ENCODE assay signal across 1 cellular context in the genomic region with DNA sequence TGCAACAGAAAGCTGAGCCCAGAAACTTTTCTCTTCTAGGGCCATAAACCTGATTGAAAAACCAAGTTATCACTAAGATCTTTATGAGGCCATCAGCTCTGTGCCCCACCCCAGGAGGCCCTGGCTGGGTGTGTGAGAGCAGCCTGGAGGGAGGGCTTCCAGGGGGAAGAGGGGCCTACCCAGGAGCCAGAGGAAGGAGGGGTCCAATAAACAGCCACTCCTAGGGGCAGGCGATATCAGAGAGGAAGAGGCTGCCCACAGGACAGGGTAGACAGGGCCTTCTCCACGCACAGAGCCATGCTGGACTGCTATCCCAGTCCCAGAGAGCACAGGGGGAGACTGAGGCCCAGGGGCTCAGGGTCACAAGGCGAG.
TF ChIP-seq lines count a peak whose summit lies in the region.

No MANE protein-coding gene starts in this region.

TF ChIP-seq in HEK293, 187 proteins besides CTCF, POLR2A, EP300 and RAD21 (continued from another document):
- TF ChIP-seq, protein P1, sequence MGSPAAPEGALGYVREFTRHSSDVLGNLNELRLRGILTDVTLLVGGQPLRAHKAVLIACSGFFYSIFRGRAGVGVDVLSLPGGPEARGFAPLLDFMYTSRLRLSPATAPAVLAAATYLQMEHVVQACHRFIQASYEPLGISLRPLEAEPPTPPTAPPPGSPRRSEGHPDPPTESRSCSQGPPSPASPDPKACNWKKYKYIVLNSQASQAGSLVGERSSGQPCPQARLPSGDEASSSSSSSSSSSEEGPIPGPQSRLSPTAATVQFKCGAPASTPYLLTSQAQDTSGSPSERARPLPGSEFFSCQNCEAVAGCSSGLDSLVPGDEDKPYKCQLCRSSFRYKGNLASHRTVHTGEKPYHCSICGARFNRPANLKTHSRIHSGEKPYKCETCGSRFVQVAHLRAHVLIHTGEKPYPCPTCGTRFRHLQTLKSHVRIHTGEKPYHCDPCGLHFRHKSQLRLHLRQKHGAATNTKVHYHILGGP (tag by site-specific recombination; IDR thresholded peaks at IDR 0.05): no peak
- TF ChIP-seq ZNF555 (tag by site-specific recombination; conservative IDR thresholded peaks at IDR 0.05): no peak
- TF ChIP-seq ZNF366 (tag by site-specific recombination; conservative IDR thresholded peaks at IDR 0.05): no peak
- no peak for TF ChIP-seq ZNF114 (tag by site-specific recombination; IDR thresholded peaks at IDR 0.05)
- TF ChIP-seq ZNF747 (tag by site-specific recombination; IDR thresholded peaks at IDR 0.05): no peak
- no peak for TF ChIP-seq HOXA7 (CRISPR knock-in tag; IDR thresholded peaks at IDR 0.05; ENCODE audit: borderline replicate concordance)
- TF ChIP-seq OSR2 (tag by site-specific recombination; IDR thresholded peaks at IDR 0.05): peak; percentile 16; the same call in 1 of the 2 replicates
- no peak for TF ChIP-seq SP2 (tag by site-specific recombination; IDR thresholded peaks at IDR 0.05)
- TF ChIP-seq ZSCAN23 (tag by site-specific recombination; IDR thresholded peaks at IDR 0.05): no peak
- no peak for TF ChIP-seq ZNF558 (tag by site-specific recombination; IDR thresholded peaks at IDR 0.05)
- TF ChIP-seq GFI1B (tag by site-specific recombination; IDR thresholded peaks at IDR 0.05): no peak
- TF ChIP-seq, protein P2, sequence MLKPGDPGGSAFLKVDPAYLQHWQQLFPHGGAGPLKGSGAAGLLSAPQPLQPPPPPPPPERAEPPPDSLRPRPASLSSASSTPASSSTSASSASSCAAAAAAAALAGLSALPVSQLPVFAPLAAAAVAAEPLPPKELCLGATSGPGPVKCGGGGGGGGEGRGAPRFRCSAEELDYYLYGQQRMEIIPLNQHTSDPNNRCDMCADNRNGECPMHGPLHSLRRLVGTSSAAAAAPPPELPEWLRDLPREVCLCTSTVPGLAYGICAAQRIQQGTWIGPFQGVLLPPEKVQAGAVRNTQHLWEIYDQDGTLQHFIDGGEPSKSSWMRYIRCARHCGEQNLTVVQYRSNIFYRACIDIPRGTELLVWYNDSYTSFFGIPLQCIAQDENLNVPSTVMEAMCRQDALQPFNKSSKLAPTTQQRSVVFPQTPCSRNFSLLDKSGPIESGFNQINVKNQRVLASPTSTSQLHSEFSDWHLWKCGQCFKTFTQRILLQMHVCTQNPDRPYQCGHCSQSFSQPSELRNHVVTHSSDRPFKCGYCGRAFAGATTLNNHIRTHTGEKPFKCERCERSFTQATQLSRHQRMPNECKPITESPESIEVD (tag by site-specific recombination; IDR thresholded peaks at IDR 0.05): no peak
- no peak for TF ChIP-seq PRDM1 (tag by site-specific recombination; IDR thresholded peaks at IDR 0.05)
- no peak for TF ChIP-seq BCL11A (tag by site-specific recombination; IDR thresholded peaks at IDR 0.05; ENCODE audit: low read depth)
- TF ChIP-seq KLF7 (tag by site-specific recombination; IDR thresholded peaks at IDR 0.05; ENCODE audit: borderline replicate concordance): no peak
- 0 out of 2 replicates have a peak, but pooled peaks have one; percentile 10 for TF ChIP-seq ZBTB8A (tag by site-specific recombination; IDR thresholded peaks at IDR 0.05)
- no peak for TF ChIP-seq ZNF596 (tag by site-specific recombination; IDR thresholded peaks at IDR 0.05)
- no peak for TF ChIP-seq ZNF292 (tag by site-specific recombination; IDR thresholded peaks at IDR 0.05; ENCODE audit: borderline replicate concordance, low read depth)
- no peak for TF ChIP-seq SALL2 (tag by site-specific recombination; IDR thresholded peaks at IDR 0.05; ENCODE audit: borderline replicate concordance)
- TF ChIP-seq, protein P3, sequence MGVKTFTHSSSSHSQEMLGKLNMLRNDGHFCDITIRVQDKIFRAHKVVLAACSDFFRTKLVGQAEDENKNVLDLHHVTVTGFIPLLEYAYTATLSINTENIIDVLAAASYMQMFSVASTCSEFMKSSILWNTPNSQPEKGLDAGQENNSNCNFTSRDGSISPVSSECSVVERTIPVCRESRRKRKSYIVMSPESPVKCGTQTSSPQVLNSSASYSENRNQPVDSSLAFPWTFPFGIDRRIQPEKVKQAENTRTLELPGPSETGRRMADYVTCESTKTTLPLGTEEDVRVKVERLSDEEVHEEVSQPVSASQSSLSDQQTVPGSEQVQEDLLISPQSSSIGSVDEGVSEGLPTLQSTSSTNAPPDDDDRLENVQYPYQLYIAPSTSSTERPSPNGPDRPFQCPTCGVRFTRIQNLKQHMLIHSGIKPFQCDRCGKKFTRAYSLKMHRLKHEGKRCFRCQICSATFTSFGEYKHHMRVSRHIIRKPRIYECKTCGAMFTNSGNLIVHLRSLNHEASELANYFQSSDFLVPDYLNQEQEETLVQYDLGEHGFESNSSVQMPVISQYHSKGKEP (tag by site-specific recombination; IDR thresholded peaks at IDR 0.05): no peak
- TF ChIP-seq ZNF843 (tag by site-specific recombination; IDR thresholded peaks at IDR 0.05): no peak
- TF ChIP-seq GLIS1 (tag by site-specific recombination; IDR thresholded peaks at IDR 0.05): peak; percentile 84
- TF ChIP-seq REPIN1 (tag by site-specific recombination; IDR thresholded peaks at IDR 0.05; ENCODE audit: low read depth): no peak
- no peak for TF ChIP-seq ZNF707 (tag by site-specific recombination; IDR thresholded peaks at IDR 0.05)
- TF ChIP-seq ZNF529 (tag by site-specific recombination; IDR thresholded peaks at IDR 0.05; ENCODE audit: insufficient replicate concordance): no peak
- TF ChIP-seq KLF1 (tag by site-specific recombination; IDR thresholded peaks at IDR 0.05): peak; percentile 85
- TF ChIP-seq ZNF274 (IDR thresholded peaks at IDR 0.05; ENCODE audit: low read length): no peak
- no peak for TF ChIP-seq ZNF274 (tag by site-specific recombination; IDR thresholded peaks at IDR 0.05; ENCODE audit: borderline replicate concordance)
- no peak for TF ChIP-seq ZNF473 (tag by site-specific recombination; IDR thresholded peaks at IDR 0.05)
- no peak for TF ChIP-seq ZFP41 (tag by site-specific recombination; IDR thresholded peaks at IDR 0.05; ENCODE audit: borderline replicate concordance)
- peak; percentile 79 for TF ChIP-seq TRIM28 (IDR thresholded peaks at IDR 0.05; ENCODE audit: borderline replicate concordance, low read length)
- TF ChIP-seq, protein P4, sequence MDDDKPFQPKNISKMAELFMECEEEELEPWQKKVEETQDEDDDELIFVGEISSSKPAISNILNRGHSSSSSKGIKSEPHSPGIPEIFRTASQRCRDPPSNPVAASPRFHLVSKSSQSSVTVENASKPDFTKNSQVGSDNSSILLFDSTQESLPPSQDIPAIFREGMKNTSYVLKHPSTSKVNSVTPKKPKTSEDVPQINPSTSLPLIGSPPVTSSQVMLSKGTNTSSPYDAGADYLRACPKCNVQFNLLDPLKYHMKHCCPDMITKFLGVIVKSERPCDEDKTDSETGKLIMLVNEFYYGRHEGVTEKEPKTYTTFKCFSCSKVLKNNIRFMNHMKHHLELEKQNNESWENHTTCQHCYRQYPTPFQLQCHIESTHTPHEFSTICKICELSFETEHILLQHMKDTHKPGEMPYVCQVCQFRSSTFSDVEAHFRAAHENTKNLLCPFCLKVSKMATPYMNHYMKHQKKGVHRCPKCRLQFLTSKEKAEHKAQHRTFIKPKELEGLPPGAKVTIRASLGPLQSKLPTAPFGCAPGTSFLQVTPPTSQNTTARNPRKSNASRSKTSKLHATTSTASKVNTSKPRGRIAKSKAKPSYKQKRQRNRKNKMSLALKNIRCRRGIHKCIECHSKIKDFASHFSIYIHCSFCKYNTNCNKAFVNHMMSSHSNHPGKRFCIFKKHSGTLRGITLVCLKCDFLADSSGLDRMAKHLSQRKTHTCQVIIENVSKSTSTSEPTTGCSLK (tag by site-specific recombination; IDR thresholded peaks at IDR 0.05): no peak
- no peak for TF ChIP-seq OVOL3 (tag by site-specific recombination; IDR thresholded peaks at IDR 0.05)
- TF ChIP-seq, protein P5, sequence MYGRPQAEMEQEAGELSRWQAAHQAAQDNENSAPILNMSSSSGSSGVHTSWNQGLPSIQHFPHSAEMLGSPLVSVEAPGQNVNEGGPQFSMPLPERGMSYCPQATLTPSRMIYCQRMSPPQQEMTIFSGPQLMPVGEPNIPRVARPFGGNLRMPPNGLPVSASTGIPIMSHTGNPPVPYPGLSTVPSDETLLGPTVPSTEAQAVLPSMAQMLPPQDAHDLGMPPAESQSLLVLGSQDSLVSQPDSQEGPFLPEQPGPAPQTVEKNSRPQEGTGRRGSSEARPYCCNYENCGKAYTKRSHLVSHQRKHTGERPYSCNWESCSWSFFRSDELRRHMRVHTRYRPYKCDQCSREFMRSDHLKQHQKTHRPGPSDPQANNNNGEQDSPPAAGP (tag by site-specific recombination; IDR thresholded peaks at IDR 0.05): peak; percentile 38; the same call in 1 of the 2 replicates
- TF ChIP-seq ZIC2 (tag by site-specific recombination; IDR thresholded peaks at IDR 0.05): peak; percentile 89
- peak; percentile 29; the same call in 1 of the 2 replicates for TF ChIP-seq IKZF3 (tag by site-specific recombination; IDR thresholded peaks at IDR 0.05)
- TF ChIP-seq ZNF426 (tag by site-specific recombination; IDR thresholded peaks at IDR 0.05): no peak
- no peak for TF ChIP-seq SCRT2 (tag by site-specific recombination; IDR thresholded peaks at IDR 0.05)
- TF ChIP-seq RBAK (tag by site-specific recombination; IDR thresholded peaks at IDR 0.05): no peak
- no peak for TF ChIP-seq ZBTB20 (tag by site-specific recombination; IDR thresholded peaks at IDR 0.05)
- TF ChIP-seq KLF9 (tag by site-specific recombination; IDR thresholded peaks at IDR 0.05; ENCODE audit: low read depth): no peak
- no peak for TF ChIP-seq FEZF1 (tag by site-specific recombination; IDR thresholded peaks at IDR 0.05)
